ENCODE assay signal across 1 cellular context in the genomic region with DNA sequence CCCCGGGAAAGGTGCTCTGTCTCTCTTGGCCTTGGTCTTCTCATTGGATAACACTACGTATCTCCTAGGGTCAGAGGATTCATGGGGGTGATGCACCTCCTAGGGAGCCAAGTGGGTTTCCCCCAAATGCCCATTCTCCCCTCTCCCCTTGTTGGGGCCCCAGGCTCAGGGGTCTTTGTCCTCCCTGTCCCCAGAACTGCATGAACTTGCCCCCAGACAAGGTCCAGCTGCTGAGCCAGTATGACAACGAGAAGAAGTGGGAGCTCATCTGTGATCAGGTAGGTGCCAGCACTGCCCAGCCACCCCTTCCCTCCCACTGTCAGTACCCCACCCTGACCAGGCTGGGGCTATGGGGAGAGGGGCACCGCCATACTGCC.
TF ChIP-seq lines count a peak whose summit lies in the region.

No MANE protein-coding gene starts in this region.

TF ChIP-seq in H1, 55 proteins besides CTCF, POLR2A, EP300 and RAD21:
- TF ChIP-seq CREB1 (IDR thresholded peaks at IDR 0.05): no peak
- no peak for TF ChIP-seq EZH2 (IDR thresholded peaks at IDR 0.05; ENCODE audit: low read depth, low read length, severe bottlenecking)
- no peak for TF ChIP-seq BCL11A (IDR thresholded peaks at IDR 0.05; ENCODE audit: low read depth in 2 of 2, low read length in 2 of 2)
- no peak for TF ChIP-seq CEBPB (IDR thresholded peaks at IDR 0.05; ENCODE audit: low read depth, low read length)
- TF ChIP-seq PHF8 (conservative IDR thresholded peaks at IDR 0.05; ENCODE audit: low read depth, low read length): no peak
- TF ChIP-seq BRCA1 (IDR thresholded peaks at IDR 0.05; ENCODE audit: low read depth, low read length): no peak
- no peak for TF ChIP-seq KDM5A (IDR thresholded peaks at IDR 0.05; ENCODE audit: low read length)
- TF ChIP-seq FOSL1 (IDR thresholded peaks at IDR 0.05; ENCODE audit: insufficient read depth, low read depth, low read length): no peak
- no peak for TF ChIP-seq TAF1 (IDR thresholded peaks at IDR 0.05; ENCODE audit: low read depth, low read length)
- no peak for TF ChIP-seq CBX8 (IDR thresholded peaks at IDR 0.05; ENCODE audit: borderline replicate concordance, low read depth, low read length)
- no peak for TF ChIP-seq SRF (IDR thresholded peaks at IDR 0.05; ENCODE audit: low read depth, low read length)
- TF ChIP-seq YY1 (IDR thresholded peaks at IDR 0.05; ENCODE audit: low read depth, low read length): no peak
- TF ChIP-seq CBX5 (IDR thresholded peaks at IDR 0.05; ENCODE audit: low read depth, low read length): no peak
